1 cellular context compared by ENCODE assay signal in genomic region chr3:14265246-14265962, GRCh38.
A peak's percentile ranks its signal among the peaks of the same experiment; 100 is the strongest.
TF ChIP-seq lines count a peak whose summit lies in the region.

No MANE protein-coding gene starts in this region.

TF ChIP-seq in K562, 482 proteins besides CTCF, POLR2A, EP300 and RAD21 (continued from another document and continues in another):
- TF ChIP-seq CHD7 (IDR thresholded peaks at IDR 0.05; ENCODE audit: low read depth, low read length) (no peak), PHF8 (IDR thresholded peaks at IDR 0.05; ENCODE audit: borderline replicate concordance, low read length) (no peak), NFIC (IDR thresholded peaks at IDR 0.05) (no peak), TCF3 (CRISPR knock-in tag; IDR thresholded peaks at IDR 0.05) (peak; percentile 55), HCFC1 (IDR thresholded peaks at IDR 0.05; ENCODE audit: low read depth, low read length) (no peak), ZNF282 (CRISPR knock-in tag; IDR thresholded peaks at IDR 0.05) (no peak), U2AF2 (optimal IDR thresholded peaks at IDR 0.05; ENCODE audit: low read depth, low read length) (no peak), BDP1 (IDR thresholded peaks at IDR 0.05; ENCODE audit: insufficient read depth, insufficient read length) (no peak), FOXK2 (conservative IDR thresholded peaks at IDR 0.05 in 1 of 2, IDR thresholded peaks at IDR 0.05 in 1 of 2; ENCODE audit: low read depth in 2 of 2) (peak; percentile 35 to 41; a peak in 2 of 4 replicates), ZNF717 (CRISPR knock-in tag; IDR thresholded peaks at IDR 0.05) (no peak), CBFB (CRISPR knock-in tag; IDR thresholded peaks at IDR 0.05) (no peak), THRAP3 (IDR thresholded peaks at IDR 0.05; ENCODE audit: borderline replicate concordance) (no peak), THAP7 (CRISPR knock-in tag; IDR thresholded peaks at IDR 0.05) (no peak), TAF15 (IDR thresholded peaks at IDR 0.05; ENCODE audit: low read depth, low read length) (no peak), ZNF449 (CRISPR knock-in tag; IDR thresholded peaks at IDR 0.05) (no peak), MBD1 (CRISPR knock-in tag; IDR thresholded peaks at IDR 0.05) (no peak), PHF20 (IDR thresholded peaks at IDR 0.05; ENCODE audit: partially characterized antibody) (no peak), MXI1 (IDR thresholded peaks at IDR 0.05; ENCODE audit: low read depth, low read length) (no peak), CBFA2T3 (IDR thresholded peaks at IDR 0.05) (peak; percentile 61), KLF13 (tag; IDR thresholded peaks at IDR 0.05; ENCODE audit: borderline replicate concordance, low read depth) (no peak), CREB5 (CRISPR knock-in tag; IDR thresholded peaks at IDR 0.05) (no peak), SMC3 (conservative IDR thresholded peaks at IDR 0.05; ENCODE audit: insufficient read depth, low read depth, low read length) (no peak), RBM34 (IDR thresholded peaks at IDR 0.05; ENCODE audit: borderline replicate concordance, insufficient read depth, low read length) (no peak), FOXJ3 (CRISPR knock-in tag; IDR thresholded peaks at IDR 0.05) (no peak), RFX1 (IDR thresholded peaks at IDR 0.05) (peak; percentile 19; the same call in 1 of the 2 replicates), KDM4B (IDR thresholded peaks at IDR 0.05; ENCODE audit: borderline replicate concordance in 2 of 2, low read depth in 1 of 2) (no peak), BHLHE40 (IDR thresholded peaks at IDR 0.05; ENCODE audit: low read length) (peak; percentile 93), MLLT1 (IDR thresholded peaks at IDR 0.05) (peak in 1 of 2 experiments; percentile 92; a peak in 2 of 4 replicates), NR2F6 (CRISPR knock-in tag; IDR thresholded peaks at IDR 0.05) (no peak), E2F5 (CRISPR knock-in tag; IDR thresholded peaks at IDR 0.05) (no peak), HEY1 (CRISPR knock-in tag; IDR thresholded peaks at IDR 0.05; ENCODE audit: borderline replicate concordance) (no peak), MAZ (CRISPR knock-in tag; conservative IDR thresholded peaks at IDR 0.05 in 1 of 2, IDR thresholded peaks at IDR 0.05 in 1 of 2) (0 out of 4 replicates have a peak, but pooled peaks of 1 of the 2 experiments have one; percentile 29), ARID1B (IDR thresholded peaks at IDR 0.05) (peak; percentile 84), HDAC6 (IDR thresholded peaks at IDR 0.05; ENCODE audit: low read depth, low read length) (no peak), HMGXB4 (CRISPR knock-in tag; IDR thresholded peaks at IDR 0.05) (no peak), FOXA3 (CRISPR knock-in tag; conservative IDR thresholded peaks at IDR 0.05 in 1 of 2, IDR thresholded peaks at IDR 0.05 in 1 of 2) (peak; percentile 76 to 88), LEF1 (IDR thresholded peaks at IDR 0.05) (peak; percentile 60; the same call in 1 of the 2 replicates), PRMT5 (CRISPR knock-in tag; IDR thresholded peaks at IDR 0.05) (no peak), ATF7 (IDR thresholded peaks at IDR 0.05) (peak; percentile 56; the same call in 1 of the 2 replicates)
